Comparison of ENCODE assay signal across 12 cellular contexts in the genomic region with DNA sequence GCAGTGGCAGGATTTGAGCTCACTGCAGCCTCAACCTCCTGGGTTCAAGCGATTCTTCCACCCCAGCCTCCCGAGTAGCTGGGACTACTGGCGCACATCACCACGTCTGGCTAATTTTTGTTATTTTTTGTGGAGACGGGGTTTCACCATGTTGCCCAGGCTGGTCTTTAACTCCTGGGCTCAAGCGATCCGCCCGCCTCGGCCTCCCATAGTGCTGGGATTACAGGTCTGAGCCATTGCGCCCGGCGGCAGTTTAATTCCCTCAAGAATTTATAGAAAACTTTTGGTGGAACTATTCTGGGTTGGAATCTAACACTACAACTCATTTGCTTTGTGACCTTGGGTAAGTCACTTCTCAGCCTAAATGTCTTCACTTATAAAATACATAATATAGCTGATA. TPM values are rescaled to one million over a fixed set of nuclear protein-coding genes. Genes with fewer than 3 reads are reported as not detected.
DNase-seq lines count a peak whose midpoint lies in the region; TF ChIP-seq lines count a peak whose summit lies in the region.
"Had no signal": no experiment of that assay in that cellular context is flagged by ENCODE, and none has a peak within 500 bp of the region (broad histone marks: within the 10 kb centered on the region; RNA-seq: fewer than 3 reads in every experiment).

No MANE protein-coding gene starts in this region.

- H3K4me3 Mint-ChIP-seq in activated T-helper 1 cell treated with anti-CD3 and anti-CD28 coated beads, Interleukin-12 subunit alpha, Interleukin-12 subunit beta, Interleukin-2, Interleukin-4 antibody, amounts not matched to agents 30 ng/mL and 10 ng/mL and 1 ng/mL, durations not matched to agents 14 hours and 24 hours and 36 hours: peak overlapping the region; percentile 36

- no peaks in the 10 kb centered on the region for H3K9me3 Mint-ChIP-seq in activated T-helper 1 cell treated with anti-CD3 and anti-CD28 coated beads, Interleukin-12 subunit alpha, Interleukin-12 subunit beta, Interleukin-2, Interleukin-4 antibody, amounts not matched to agents 30 ng/mL and 10 ng/mL and 1 ng/mL, durations not matched to agents 14 hours and 24 hours and 36 hours

- H3K4me3 ChIP-seq in mesenchymal stem cell (ENCODE audit: insufficient read depth in 1 of 2, low read depth in 1 of 2, low read length in 2 of 2): no peak overlapping the region
- H3K4me3 ChIP-seq in transverse colon: no peak overlapping the region

- H3K4ac ChIP-seq in mesenchymal stem cell (ENCODE audit: low read depth in 1 of 2, low read length in 2 of 2): peak overlapping the region in 1 of 2 experiments; percentile 28

- H3K27me3 Mint-ChIP-seq in activated T-helper 1 cell treated with anti-CD3 and anti-CD28 coated beads, Interleukin-12 subunit alpha, Interleukin-12 subunit beta, Interleukin-2, Interleukin-4 antibody, amounts not matched to agents 30 ng/mL and 10 ng/mL and 1 ng/mL, durations not matched to agents 14 hours and 24 hours and 36 hours (ENCODE audit: insufficient read depth): no peaks in the 10 kb centered on the region

- H3K4me1 ChIP-seq in mesenchymal stem cell (ENCODE audit: control insufficient read depth, insufficient read depth, low read depth, low read length) (peaks cover 17% of the 10 kb centered on the region), transverse colon (peaks cover 20 to 41% (median 30%) of the 10 kb centered on the region in 4 donors)

- no peak overlapping the region for H2BK12ac ChIP-seq in mesenchymal stem cell (ENCODE audit: low read length in 2 of 2)

- H4K91ac ChIP-seq in mesenchymal stem cell (ENCODE audit: low read length): no peak overlapping the region

- no peaks in the 10 kb centered on the region for H3K79me1 ChIP-seq in mesenchymal stem cell (replicated peaks; ENCODE audit: low read length, poor library complexity, severe bottlenecking)

- H3K4me2 ChIP-seq in mesenchymal stem cell (ENCODE audit: low read length, poor library complexity, severe bottlenecking): no peak overlapping the region

- peak overlapping the region; percentile 85 for H3K9ac ChIP-seq in mesenchymal stem cell (ENCODE audit: low read length)

- H3K36me3 ChIP-seq in mesenchymal stem cell (ENCODE audit: control insufficient read depth in 1 of 2, insufficient read depth in 2 of 2, low read depth in 1 of 2, low read length in 2 of 2) (peaks cover 13 to 16% of the 10 kb centered on the region in 2 experiments), transverse colon (peaks cover 0 to 11% (median 0%) of the 10 kb centered on the region in 4 donors)

- no peak overlapping the region for H2AFZ ChIP-seq in mesenchymal stem cell (ENCODE audit: low read depth, low read length)

- H2BK15ac ChIP-seq in mesenchymal stem cell (ENCODE audit: low read depth, poor library complexity, severe bottlenecking): no peak overlapping the region

- H3K27me3 ChIP-seq in mesenchymal stem cell (ENCODE audit: control insufficient read depth in 1 of 2, insufficient read depth in 1 of 2, low read length in 2 of 2) (no peaks in the 10 kb centered on the region), transverse colon (no peaks in the 10 kb centered on the region)

- no peak overlapping the region for H2BK5ac ChIP-seq in mesenchymal stem cell (ENCODE audit: low read depth, low read length, poor library complexity, severe bottlenecking)

- H3K18ac ChIP-seq in mesenchymal stem cell (ENCODE audit: low read depth in 1 of 2, low read length in 2 of 2): peak overlapping the region; percentile 54 to 59

- no peak for TF ChIP-seq CTCF in transverse colon (IDR thresholded peaks at IDR 0.05)

- no peak overlapping the region for H3K23ac ChIP-seq in mesenchymal stem cell (ENCODE audit: low read length in 2 of 2)

- TF ChIP-seq POLR2A in transverse colon (IDR thresholded peaks at IDR 0.05): no peak

- peak; percentile 43 for DNase-seq in activated effector memory CD4-positive, alpha-beta T cell treated with anti-CD3 and anti-CD28 coated beads, Interleukin-2, amount 50 U/mL, for 16 hours
- no peak for DNase-seq in activated effector memory CD4-positive, alpha-beta T cell treated with Interleukin-2 at 50 U/mL for 16 hours
- DNase-seq in activated T-helper 1 cell treated with anti-CD3 and anti-CD28 coated beads, Interleukin-12 subunit alpha, Interleukin-12 subunit beta, Interleukin-2, Interleukin-4 antibody, amounts not matched to agents 30 ng/mL and 10 ng/mL and 1 ng/mL, durations not matched to agents 14 hours and 24 hours and 36 hours (ENCODE audit: low spot score): no peak
- DNase-seq in mesenchymal stem cell (no peak), transverse colon (no peak), HT-29 (ENCODE audit: low spot score) (no peak), ureter (ENCODE audit: low spot score) (no peak), NCI-H1092 treated with DMSO at 0.1 percent for 48 hours (lab: John Stamatoyannopoulos, UW) (no peak)
- DNase-seq: NCI-H748 treated with DMSO at 0.1 percent for 48 hours; stimulated activated CD8-positive, alpha-beta memory T cell treated with anti-CD3 and anti-CD28 coated beads, Interleukin-4, amount 100 ng/mL, for 48 hours had no signal

- H3K36me3 Mint-ChIP-seq in activated T-helper 1 cell treated with anti-CD3 and anti-CD28 coated beads, Interleukin-12 subunit alpha, Interleukin-12 subunit beta, Interleukin-2, Interleukin-4 antibody, amounts not matched to agents 30 ng/mL and 10 ng/mL and 1 ng/mL, durations not matched to agents 14 hours and 24 hours and 36 hours (ENCODE audit: low read depth): peaks cover 18% of the 10 kb centered on the region

- H3K4me1 Mint-ChIP-seq in activated T-helper 1 cell treated with anti-CD3 and anti-CD28 coated beads, Interleukin-12 subunit alpha, Interleukin-12 subunit beta, Interleukin-2, Interleukin-4 antibody, amounts not matched to agents 30 ng/mL and 10 ng/mL and 1 ng/mL, durations not matched to agents 14 hours and 24 hours and 36 hours (ENCODE audit: low read depth): peaks cover 36% of the 10 kb centered on the region

- H3K9me3 ChIP-seq in mesenchymal stem cell (ENCODE audit: control insufficient read depth, low read length) (no peaks in the 10 kb centered on the region), transverse colon (no peaks in the 10 kb centered on the region)

- H3K27ac Mint-ChIP-seq in activated T-helper 1 cell treated with anti-CD3 and anti-CD28 coated beads, Interleukin-12 subunit alpha, Interleukin-12 subunit beta, Interleukin-2, Interleukin-4 antibody, amounts not matched to agents 30 ng/mL and 10 ng/mL and 1 ng/mL, durations not matched to agents 14 hours and 24 hours and 36 hours: no peak overlapping the region

- WGBS in mesenchymal stem cell: over 99% methylated on average over 11 of the region's 12 CpGs
- 80 to 97% methylated on average over 1 to 12 of the region's 12 CpGs for WGBS in transverse colon (ENCODE audit: low coverage in 1 of 2), 2 donors

- H2AK5ac ChIP-seq in mesenchymal stem cell (ENCODE audit: low read length, severe bottlenecking): peak overlapping the region; percentile 69

- H3K27ac ChIP-seq in mesenchymal stem cell (ENCODE audit: low read length, poor library complexity, severe bottlenecking): no peak overlapping the region
- peak overlapping the region; percentile 90 to 96 (median 92) for H3K27ac ChIP-seq in transverse colon

- H4K8ac ChIP-seq in mesenchymal stem cell (ENCODE audit: low read length): peak overlapping the region; percentile 60

- intact Hi-C loops in activated T-helper 1 cell treated with anti-CD3 and anti-CD28 coated beads, Interleukin-12 subunit alpha, Interleukin-12 subunit beta, Interleukin-2, Interleukin-4 antibody, amounts not matched to agents 30 ng/mL and 10 ng/mL and 1 ng/mL, durations not matched to agents 14 hours and 24 hours and 36 hours (cut with micrococcal nuclease): loop anchor here (2.0 kb wide), 1 partner anchor 297 kb away; no protein-coding TSS in a partner anchor
- intact Hi-C loops in transverse colon (cut with DNase I; ENCODE audit: low total_unique reads): no loop called here

- in situ Hi-C loops in transverse colon (cut with MboI; ENCODE audit: low pct_ligation_motif_present in 1 of 4, low pct_unique_long_range_greater_than_20kb in 1 of 4, low sequenced_read_pairs in 3 of 4): no loop called here

- no peak for TF ChIP-seq EP300 in transverse colon (IDR thresholded peaks at IDR 0.05; ENCODE audit: low read depth)

- H3K14ac ChIP-seq in mesenchymal stem cell (ENCODE audit: low read length in 2 of 2): no peak overlapping the region

- no peak overlapping the region for H2BK120ac ChIP-seq in mesenchymal stem cell (ENCODE audit: low read depth, low read length)

RNA-seq across cellular contexts. Expression of a gene that starts 1.8 kb away (rescaled TPM):
- 65.6 and 66.0 TPM in 2 replicates for total RNA-seq in activated T-helper 1 cell treated with anti-CD3 and anti-CD28 coated beads, Interleukin-12 subunit alpha, Interleukin-12 subunit beta, Interleukin-2, Interleukin-4 antibody, amounts not matched to agents 30 ng/mL and 10 ng/mL and 1 ng/mL, durations not matched to agents 14 hours and 24 hours and 36 hours
- 29.4 TPM for polyA plus RNA-seq in mesenchymal stem cell (2013, experiment 1 of 2)
- polyA plus RNA-seq in mesenchymal stem cell (2013, experiment 2 of 2): 27.5 TPM
- total RNA-seq in transverse colon: 10 to 100 TPM; 32.6 to 80.1 (median 67.1) TPM
- 52.0 and 56.5 TPM in 2 replicates for total RNA-seq in HT-29 (2014; rRNA removed; shearing (Covaris generic))
- total RNA-seq in ureter: 104 TPM

RNA-seq across cellular contexts. Expression of a gene that starts 42.1 kb away (rescaled TPM):
- total RNA-seq in activated T-helper 1 cell treated with anti-CD3 and anti-CD28 coated beads, Interleukin-12 subunit alpha, Interleukin-12 subunit beta, Interleukin-2, Interleukin-4 antibody, amounts not matched to agents 30 ng/mL and 10 ng/mL and 1 ng/mL, durations not matched to agents 14 hours and 24 hours and 36 hours: not detected in 2 replicates
- polyA plus RNA-seq in mesenchymal stem cell (2013, experiment 1 of 2): 0.01 TPM
- polyA plus RNA-seq in mesenchymal stem cell (2013, experiment 2 of 2): not detected
- not detected for total RNA-seq in transverse colon
- not detected in 2 replicates for total RNA-seq in HT-29 (2014; rRNA removed; shearing (Covaris generic))
- not detected for total RNA-seq in ureter
- total RNA-seq: Daoy, lung had no signal
- polyA plus RNA-seq: lung had no signal

RNA-seq across cellular contexts. Expression of a gene that starts 45.4 kb away (rescaled TPM):
- total RNA-seq in activated T-helper 1 cell treated with anti-CD3 and anti-CD28 coated beads, Interleukin-12 subunit alpha, Interleukin-12 subunit beta, Interleukin-2, Interleukin-4 antibody, amounts not matched to agents 30 ng/mL and 10 ng/mL and 1 ng/mL, durations not matched to agents 14 hours and 24 hours and 36 hours: not detected in 2 replicates
- polyA plus RNA-seq in mesenchymal stem cell (2013, experiment 1 of 2): 0.01 TPM
- polyA plus RNA-seq in mesenchymal stem cell (2013, experiment 2 of 2): not detected
- total RNA-seq in transverse colon (under 1 TPM in 1 of 4 donors, not detected in 3; 0.27 TPM), ureter (not detected)
- not detected in 2 replicates for total RNA-seq in HT-29 (2014; rRNA removed; shearing (Covaris generic))
- total RNA-seq: Daoy had no signal

RNA-seq across cellular contexts. Expression of a gene that starts 56.8 kb away (rescaled TPM):
- total RNA-seq in activated T-helper 1 cell treated with anti-CD3 and anti-CD28 coated beads, Interleukin-12 subunit alpha, Interleukin-12 subunit beta, Interleukin-2, Interleukin-4 antibody, amounts not matched to agents 30 ng/mL and 10 ng/mL and 1 ng/mL, durations not matched to agents 14 hours and 24 hours and 36 hours: 81.4 and 85.7 TPM in 2 replicates
- 33.4 TPM for polyA plus RNA-seq in mesenchymal stem cell (2013, experiment 1 of 2)
- polyA plus RNA-seq in mesenchymal stem cell (2013, experiment 2 of 2): 32.3 TPM
- total RNA-seq in transverse colon: 10 to 100 TPM; 31.8 to 51.6 (median 39.9) TPM
- total RNA-seq in HT-29 (2014; rRNA removed; shearing (Covaris generic)): 68.4 and 70.6 TPM in 2 replicates
- total RNA-seq in ureter: 44.1 TPM
